Comparison of ENCODE assay signal across 8 cellular contexts in genomic region chrX:154428176-154429171, GRCh38. TPM values are rescaled to one million over a fixed set of nuclear protein-coding genes. Genes with fewer than 3 reads are reported as not detected.
DNase-seq lines count a peak whose midpoint lies in the region; ATAC-seq and TF ChIP-seq lines count a peak whose summit lies in the region.

A gene with protein sequence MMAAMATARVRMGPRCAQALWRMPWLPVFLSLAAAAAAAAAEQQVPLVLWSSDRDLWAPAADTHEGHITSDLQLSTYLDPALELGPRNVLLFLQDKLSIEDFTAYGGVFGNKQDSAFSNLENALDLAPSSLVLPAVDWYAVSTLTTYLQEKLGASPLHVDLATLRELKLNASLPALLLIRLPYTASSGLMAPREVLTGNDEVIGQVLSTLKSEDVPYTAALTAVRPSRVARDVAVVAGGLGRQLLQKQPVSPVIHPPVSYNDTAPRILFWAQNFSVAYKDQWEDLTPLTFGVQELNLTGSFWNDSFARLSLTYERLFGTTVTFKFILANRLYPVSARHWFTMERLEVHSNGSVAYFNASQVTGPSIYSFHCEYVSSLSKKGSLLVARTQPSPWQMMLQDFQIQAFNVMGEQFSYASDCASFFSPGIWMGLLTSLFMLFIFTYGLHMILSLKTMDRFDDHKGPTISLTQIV (plus strand): TSS chrX:154428677. CDS start chrX:154428693, 16 bp downstream.

- H3K4me1 ChIP-seq in NT2/D1 (ENCODE audit: insufficient read depth, insufficient read length), result peaks cover 3% of the 10 kb centered on the region

- no peaks in the 10 kb centered on the region for H3K9me3 ChIP-seq in NT2/D1 (ENCODE audit: insufficient read depth, low read length)

- H3K27me3 Mint-ChIP-seq in mesothelial cell of epicardium (ENCODE audit: low read depth), result no peaks in the 10 kb centered on the region

- peaks cover 25% of the 10 kb centered on the region for H3K4me1 Mint-ChIP-seq in mesothelial cell of epicardium

- peaks cover 12% of the 10 kb centered on the region for H3K9me3 Mint-ChIP-seq in mesothelial cell of epicardium

- ATAC-seq in GM21360 (IDR thresholded peaks at IDR 0.05; ENCODE audit: unreplicated experiment), result peak; percentile 93

- H3K27ac Mint-ChIP-seq in mesothelial cell of epicardium, result peak within 1 kb of the TSS; percentile 90

- no peak for TF ChIP-seq CTCF in mesothelial cell of epicardium (IDR thresholded peaks at IDR 0.05; ENCODE audit: unreplicated experiment)

- peaks cover 6% of the 10 kb centered on the region for H3K36me3 Mint-ChIP-seq in mesothelial cell of epicardium

- peaks cover 10% of the 10 kb centered on the region for H3K36me3 ChIP-seq in NT2/D1 (ENCODE audit: insufficient read depth, insufficient read length, low read length)

- H3K4me3 ChIP-seq in NT2/D1 (ENCODE audit: insufficient read length, low read depth), result peak within 1 kb of the TSS; percentile 64

- peak within 1 kb of the TSS; percentile 66 for H3K4me3 Mint-ChIP-seq in mesothelial cell of epicardium

- H3K27me3 ChIP-seq in NT2/D1 (ENCODE audit: insufficient read depth, insufficient read length), result no peaks in the 10 kb centered on the region

- H3K9ac ChIP-seq in NT2/D1 (ENCODE audit: insufficient read length, low read depth), result peak within 1 kb of the TSS; percentile 70

- in situ Hi-C loops in endometrial microvascular endothelial cells (cut with HindIII; ENCODE audit: inconsistent ontology term, low pct_unique_long_range_greater_than_20kb, low sequenced_read_pairs), result no loop called here

- DNase-seq in COR-L47 (lab: John Stamatoyannopoulos, UW) (peak; percentile 86), HT1080 (ENCODE audit: low read depth) (peak; percentile 92), NT2/D1 (ENCODE audit: low read depth, low spot score) (peak; percentile 67), mesothelial cell of epicardium (ENCODE audit: low spot score in 2 of 2, unreplicated experiment in 2 of 2) (peak; percentile 77 to 85)
- peak; percentile 49 for DNase-seq in activated CD8-positive, alpha-beta memory T cell treated with anti-CD3 and anti-CD28 coated beads, Interleukin-2, amount 50 U/mL, for 24 hours (ENCODE audit: extremely low read depth)
- DNase-seq in stimulated activated CD8-positive, alpha-beta memory T cell treated with anti-CD3 and anti-CD28 coated beads, Interleukin-15, amount 100 ng/mL, for 48 hours (ENCODE audit: low read depth in 2 of 2), result peak; percentile 83 to 86

RNA-seq across cellular contexts. Expression of the gene that starts here (rescaled TPM):
- 30.5 and 44.4 TPM in 2 replicates for total RNA-seq in HT1080 (2014; rRNA removed; shearing (Covaris generic))
- polyA plus RNA-seq in HT1080 (2015; cell fraction: cytosol; rRNA removed), result 54.2 and 61.8 TPM in 2 replicates
- polyA plus RNA-seq in HT1080 (2015; cell fraction: nucleus; rRNA removed), result 106 and 118 TPM in 2 replicates
- total RNA-seq in endometrial microvascular endothelial cells (ENCODE audit: inconsistent ontology term), result 108 TPM
- 77.6 to 78.2 TPM (median 78.2 TPM) in 3 replicates for total RNA-seq in mesothelial cell of epicardium

Comparison
In these comparisons a context has a peak if more than half of its experiments do, and no peak if none do; other contexts are left out.
1. Peak in every context shown above with its lines: DNase-seq, ATAC-seq and H3K4me3 ChIP-seq.